ENCODE assay signal across 8 cellular contexts in the genomic region with DNA sequence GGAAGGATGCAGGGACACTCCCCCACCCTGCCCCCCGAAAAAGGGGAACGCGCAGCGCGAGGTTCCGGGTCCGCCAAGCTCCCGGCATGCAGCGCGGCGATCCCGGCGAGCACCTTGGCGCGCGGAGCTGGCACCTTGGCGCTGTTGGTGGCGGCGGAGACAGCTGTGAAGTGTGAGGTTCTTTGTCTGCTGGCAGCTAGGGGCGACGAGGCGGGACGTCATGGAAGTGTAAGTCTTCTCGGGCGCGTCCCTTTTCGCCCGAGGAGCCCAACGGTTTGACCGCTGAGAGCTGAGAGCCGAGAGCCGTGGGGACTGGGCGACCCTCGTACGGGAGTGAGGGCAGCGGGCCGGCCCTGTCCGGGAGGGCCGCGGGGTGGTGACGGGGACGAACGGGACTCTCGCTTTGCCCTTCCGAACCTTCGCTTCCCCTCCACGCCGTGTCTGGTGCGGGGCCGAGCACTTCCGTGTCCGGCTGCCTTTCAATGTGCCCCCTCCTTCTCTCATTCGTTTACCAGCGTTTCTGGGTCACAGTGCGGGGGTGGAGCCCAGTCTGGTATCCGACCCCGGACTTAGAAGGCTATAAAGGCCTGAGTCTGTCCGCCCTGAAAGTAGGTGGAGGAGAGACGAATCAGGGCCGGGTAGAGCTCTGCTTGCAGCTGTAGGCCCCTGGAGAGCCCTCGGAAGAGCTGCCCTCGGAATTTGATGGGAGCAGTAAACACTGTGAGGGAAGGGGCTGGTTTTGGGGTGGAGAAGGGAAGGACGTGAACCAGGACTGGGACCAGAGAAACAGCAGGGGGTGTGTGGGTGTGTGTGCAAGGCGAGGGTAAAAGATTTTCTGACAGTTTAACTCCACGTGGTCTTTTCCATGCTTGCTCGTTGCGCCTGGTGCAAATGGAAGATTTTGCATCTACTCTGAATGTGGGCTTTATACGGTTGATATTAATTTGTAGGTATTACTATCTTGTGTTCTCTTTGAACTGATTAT. TPM values are rescaled to one million over a fixed set of nuclear protein-coding genes. Genes with fewer than 3 reads are reported as not detected.
DNase-seq lines count a peak whose midpoint lies in the region; TF ChIP-seq lines count a peak whose summit lies in the region.

TSS of gene CRCP (plus strand) at position 105 of the 985 bp plus-strand sequence. CDS start at position 221, 116 bp downstream.

- peaks cover 3% of the 10 kb centered on the region for H3K27me3 Mint-ChIP-seq in activated naive CD4-positive, alpha-beta T cell treated with anti-CD3 and anti-CD28 coated beads, Interleukin-2, amount 10 ng/mL, durations not matched to agents 7 days and 5 days

- H3K27me3 ChIP-seq in GM06990 (replicated peaks; ENCODE audit: control insufficient read depth, insufficient read depth, low read length) (no peaks in the 10 kb centered on the region), HAP-1 (ENCODE audit: low read depth) (no peaks in the 10 kb centered on the region), MG63 (no peaks in the 10 kb centered on the region), osteoblast (ENCODE audit: insufficient read depth, low read length) (no peaks in the 10 kb centered on the region), testis (no peaks in the 10 kb centered on the region)

- H3K4me1 ChIP-seq in HAP-1 (no peaks in the 10 kb centered on the region; the same call in none of the 2 replicates), osteoblast (ENCODE audit: insufficient read depth, low read length) (peaks cover 23% of the 10 kb centered on the region), testis (peaks cover 23% of the 10 kb centered on the region)

- DNase-seq in GM06990 (ENCODE audit: extremely low read depth, insufficient read length) (peak; percentile 89), HAP-1 (ENCODE audit: low spot score in 2 of 2) (peak; percentile 65 to 86), MG63 (peak; percentile 83), SK-N-MC (ENCODE audit: low read depth, low spot score) (no peak), glomerular endothelial cell (ENCODE audit: extremely low read depth, low read depth, low spot score) (no peak), osteoblast (ENCODE audit: insufficient read length, low spot score, missing footprints) (peak; percentile 89), testis (peak; percentile 91)
- DNase-seq in activated naive CD4-positive, alpha-beta T cell treated with anti-CD3 and anti-CD28 coated beads, Interleukin-2, amount 10 ng/mL, durations not matched to agents 7 days and 5 days, result peak; percentile 89

- H3K36me3 ChIP-seq in GM06990 (ENCODE audit: control insufficient read depth, insufficient read depth, low read length) (peaks cover 2% of the 10 kb centered on the region; the same call in 1 of the 2 replicates), HAP-1 (replicated peaks) (0 out of 2 replicates have a peak, but pooled peaks cover 5% of the 10 kb centered on the region), MG63 (peaks cover 6% of the 10 kb centered on the region), SK-N-MC (ENCODE audit: insufficient read depth, low read length) (peaks cover 10% of the 10 kb centered on the region; the same call in 1 of the 2 replicates), osteoblast (ENCODE audit: insufficient read depth, low read length) (peaks cover 6% of the 10 kb centered on the region), testis (ENCODE audit: low read depth, missing control alignments) (no peaks in the 10 kb centered on the region)

- no peaks in the 10 kb centered on the region for H3K9me3 Mint-ChIP-seq in activated naive CD4-positive, alpha-beta T cell treated with anti-CD3 and anti-CD28 coated beads, Interleukin-2, amount 10 ng/mL, durations not matched to agents 7 days and 5 days

- H3K4me3 ChIP-seq in GM06990 (replicated peaks; ENCODE audit: low read depth, low read length) (peak within 1 kb of the TSS; percentile 93), HAP-1 (peak within 1 kb of the TSS; percentile 81), MG63 (peak within 1 kb of the TSS; percentile 82), SK-N-MC (peak within 1 kb of the TSS; percentile 99), osteoblast (ENCODE audit: insufficient read depth, low read length) (peak within 1 kb of the TSS; percentile 98), testis (peak within 1 kb of the TSS; percentile 84 to 90)

- peaks cover 24% of the 10 kb centered on the region for H4K20me1 ChIP-seq in osteoblast (ENCODE audit: insufficient read depth, low read length)

- CTCF ChIA-PET in activated naive CD4-positive, alpha-beta T cell treated with anti-CD3 and anti-CD28 coated beads, Interleukin-2, amount 10 ng/mL, durations not matched to agents 7 days and 5 days (lab: Charles Lee), result interaction anchor here (0.6 to 3.0 kb wide), 3 partner anchors 10 to 16 kb away, joined by 3 to 8 read pairs (median 3); no protein-coding TSS in a partner anchor

- H3K27ac ChIP-seq in SK-N-MC (peak within 1 kb of the TSS; percentile 80), osteoblast (ENCODE audit: low read depth, low read length) (peak within 1 kb of the TSS; percentile 83), testis (peak within 1 kb of the TSS; percentile 88 to 94)

- WGBS in testis, 2 donors, result 0% methylated on average over 51 to 68 of the region's 68 CpGs

- H3K4me3 Mint-ChIP-seq in activated naive CD4-positive, alpha-beta T cell treated with anti-CD3 and anti-CD28 coated beads, Interleukin-2, amount 10 ng/mL, durations not matched to agents 7 days and 5 days, result peak within 1 kb of the TSS; percentile 96

- TF ChIP-seq POLR2A in testis (IDR thresholded peaks at IDR 0.05), result no peak

- peak within 1 kb of the TSS; percentile 98 for H3K27ac Mint-ChIP-seq in activated naive CD4-positive, alpha-beta T cell treated with anti-CD3 and anti-CD28 coated beads, Interleukin-2, amount 10 ng/mL, durations not matched to agents 7 days and 5 days

- peaks cover 22% of the 10 kb centered on the region for H3K36me3 Mint-ChIP-seq in activated naive CD4-positive, alpha-beta T cell treated with anti-CD3 and anti-CD28 coated beads, Interleukin-2, amount 10 ng/mL, durations not matched to agents 7 days and 5 days

- intact Hi-C loops in testis (cut with DNase I; ENCODE audit: low total_unique reads), result no loop called here

- TF ChIP-seq CTCF in GM06990 (IDR thresholded peaks at IDR 0.05; ENCODE audit: insufficient read depth, low read length, poor library complexity, severe bottlenecking) (peak; percentile 23), osteoblast (IDR thresholded peaks at IDR 0.05; ENCODE audit: extremely low read depth, low read depth, low read length) (peak; percentile 59), testis (IDR thresholded peaks at IDR 0.05) (no peak)

- in situ Hi-C loops in HAP-1 (cut with MboI; ENCODE audit: low sequenced_read_pairs), result no loop called here

- H3K79me2 ChIP-seq in osteoblast (ENCODE audit: insufficient read depth, low read length), result peaks cover 54% of the 10 kb centered on the region

- H2AFZ ChIP-seq in osteoblast (ENCODE audit: low read length), result peak within 1 kb of the TSS; percentile 91

- peak within 1 kb of the TSS; percentile 79 for H3K4me2 ChIP-seq in osteoblast (ENCODE audit: insufficient read depth, low read length)

- H3K9me3 ChIP-seq in HAP-1 (no peaks in the 10 kb centered on the region), MG63 (no peaks in the 10 kb centered on the region), SK-N-MC (ENCODE audit: low read depth, low read length) (no peaks in the 10 kb centered on the region), osteoblast (ENCODE audit: low read depth, low read length) (no peaks in the 10 kb centered on the region), testis (no peaks in the 10 kb centered on the region)

- peak within 1 kb of the TSS; percentile 96 for H3K9ac ChIP-seq in SK-N-MC (ENCODE audit: insufficient read length)

- peaks cover 40% of the 10 kb centered on the region for H3K4me1 Mint-ChIP-seq in activated naive CD4-positive, alpha-beta T cell treated with anti-CD3 and anti-CD28 coated beads, Interleukin-2, amount 10 ng/mL, durations not matched to agents 7 days and 5 days

RNA-seq across cellular contexts. Expression of gene CRCP, which starts in this region (rescaled TPM):
- total RNA-seq in MG63 (2014; rRNA removed; shearing (Covaris generic); ENCODE audit: low replicate concordance), result 35.9 and 66.9 TPM in 2 replicates
- total RNA-seq in glomerular endothelial cell (23.4 and 37.0 TPM in 2 replicates), osteoblast (36.8 and 44.9 TPM in 2 replicates), testis (10 to 100 TPM; 39.4 to 48.6 TPM)
- polyA plus RNA-seq in testis (ENCODE audit: insufficient read depth, low read depth, low replicate concordance), result 23.7 TPM

Comparison
In these comparisons a context has a peak if more than half of its experiments do, and no peak if none do; other contexts are left out.
1. DNase-seq: peak in GM06990 (single experiment), HAP-1 (2 of 2), MG63 (single experiment), activated naive CD4-positive, alpha-beta T cell treated with anti-CD3 and anti-CD28 coated beads, Interleukin-2, amount 10 ng/mL, durations not matched to agents 7 days and 5 days (single experiment), osteoblast (single experiment) and testis (single experiment); none in SK-N-MC (single experiment) and glomerular endothelial cell (single experiment).
2. CTCF ChIP-seq: peak in GM06990 (single experiment) and osteoblast (single experiment); none in testis (0 of 3).
3. Peak in every context shown above with its lines, with median percentiles within 50 percentile points of each other: H3K4me3 ChIP-seq and H3K27ac ChIP-seq.